In the genomic region with DNA sequence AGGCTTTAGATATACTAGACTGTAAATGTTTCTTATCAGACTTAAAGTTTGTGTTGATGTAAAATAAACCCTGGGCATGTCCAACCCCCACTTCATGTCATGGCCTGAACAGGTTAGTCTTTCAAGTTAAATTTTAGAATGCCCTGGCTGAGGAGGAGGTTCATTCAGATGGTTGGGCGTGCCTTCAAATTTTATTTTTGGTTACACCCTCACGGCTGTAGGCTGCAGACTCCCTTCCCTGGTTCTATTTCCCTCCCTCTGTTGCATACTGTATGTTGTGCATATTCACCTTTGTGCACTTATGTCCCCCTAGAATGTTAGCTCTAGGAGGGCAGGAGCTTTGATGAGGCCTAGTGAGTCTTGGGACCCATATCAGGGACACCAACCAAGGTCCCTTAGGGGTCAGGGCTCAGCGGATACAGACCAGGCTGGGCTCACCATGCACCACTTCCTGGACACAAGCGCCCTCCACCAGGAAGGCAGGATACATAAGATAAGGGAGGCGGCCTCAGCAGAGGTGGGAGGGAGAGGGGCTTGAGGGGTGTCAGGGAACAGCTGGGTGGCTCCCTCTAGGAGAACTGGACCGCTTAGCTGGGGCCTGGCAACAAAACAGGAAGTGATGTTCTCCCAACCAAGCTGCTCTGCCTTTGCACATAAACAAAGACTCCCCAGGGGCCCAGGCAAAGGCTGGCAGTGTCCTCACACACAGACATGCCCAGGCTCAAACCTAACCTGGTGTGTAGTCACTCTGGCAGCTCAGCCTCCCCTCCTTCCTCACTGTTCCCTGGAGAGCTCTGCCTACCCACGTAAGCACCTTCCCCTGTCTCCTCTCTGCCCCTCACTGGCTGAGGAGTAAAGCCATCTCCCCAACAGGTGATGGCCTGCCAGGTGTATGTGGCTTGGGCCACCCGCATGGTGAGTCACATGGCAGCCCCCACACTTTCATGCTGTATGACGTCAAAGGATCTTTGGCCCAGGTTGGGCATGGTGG, we compare ENCODE assay signal across 8 cellular contexts. TPM values are rescaled to one million over a fixed set of nuclear protein-coding genes. Genes with fewer than 3 reads are reported as not detected.
DNase-seq lines count a peak whose midpoint lies in the region; ATAC-seq and TF ChIP-seq lines count a peak whose summit lies in the region.

No MANE protein-coding gene starts in this region.

- TF ChIP-seq POLR2A in heart left ventricle (IDR thresholded peaks at IDR 0.05) (no peak), Raji (IDR thresholded peaks at IDR 0.05; ENCODE audit: insufficient read depth, low read depth, low read length) (peak; percentile 37; the same call in 1 of the 2 replicates), stomach (IDR thresholded peaks at IDR 0.05) (no peak)

- TF ChIP-seq EP300 in stomach (IDR thresholded peaks at IDR 0.05), result no peak

- H3K4me1 ChIP-seq in heart left ventricle (peaks cover 3 to 37% (median 25%) of the 10 kb centered on the region in 12 donors), right atrium auricular region (peaks cover 0 to 29% of the 10 kb centered on the region in 2 donors), stomach (peaks cover 7 to 48% (median 12%) of the 10 kb centered on the region in 4 donors)

- no peaks in the 10 kb centered on the region for H3K27me3 ChIP-seq in heart left ventricle
- H3K27me3 ChIP-seq in right atrium auricular region, result no peaks in the 10 kb centered on the region
- H3K27me3 ChIP-seq in stomach, result no peaks in the 10 kb centered on the region

- TF ChIP-seq CTCF in heart left ventricle (IDR thresholded peaks at IDR 0.05), result peak in 1 of 12 donors; percentile 10
- no peak for TF ChIP-seq CTCF in right atrium auricular region (IDR thresholded peaks at IDR 0.05)
- no peak for TF ChIP-seq CTCF in stomach (IDR thresholded peaks at IDR 0.05)

- H3K9me3 ChIP-seq in heart left ventricle (no peaks in the 10 kb centered on the region), right atrium auricular region (no peaks in the 10 kb centered on the region), stomach (no peaks in the 10 kb centered on the region)

- peak in 3 of 4 donors; percentile 15 to 32 (median 18) for ATAC-seq in heart left ventricle
- no peak for ATAC-seq in HG03520 (IDR thresholded peaks at IDR 0.05; ENCODE audit: unreplicated experiment)

- H3K36me3 ChIP-seq in heart left ventricle (no peaks in the 10 kb centered on the region), right atrium auricular region (no peaks in the 10 kb centered on the region), stomach (no peaks in the 10 kb centered on the region)

- H3K4me3 ChIP-seq in heart left ventricle (no peak overlapping the region), right atrium auricular region (no peak overlapping the region), stomach (no peak overlapping the region)

- DNase-seq in heart left ventricle, result peak in 1 of 5 donors; percentile 30
- no peak for DNase-seq in cardiac septum (ENCODE audit: low spot score)
- no peak for DNase-seq in right atrium auricular region (ENCODE audit: low spot score)
- no peak for DNase-seq in stomach
- DNase-seq in D341Med (ENCODE audit: low spot score), result no peak
- DNase-seq in substantia nigra (lab: John Stamatoyannopoulos, UW), result no peak

- 40 to 50% (median 46%) methylated on average over 9 of the region's 9 CpGs for WGBS in heart left ventricle, 4 donors
- WGBS in stomach, 5 donors, result 55 to 70% (median 59%) methylated on average over 6 to 9 of the region's 9 CpGs

- intact Hi-C loops in heart left ventricle (cut with DNase I) (loop anchor here in 1 of 10 donors (5.0 kb wide), 1 partner anchor 53 kb away; no protein-coding TSS in a partner anchor), cardiac septum (cut with DNase I) (no loop called here), stomach (cut with DNase I; ENCODE audit: low total_unique reads) (no loop called here)

- H3K27ac ChIP-seq in heart left ventricle (peak overlapping the region in 9 of 12 donors; percentile 42 to 72 (median 60)), right atrium auricular region (peak overlapping the region; percentile 3 to 55), stomach (peak overlapping the region in 2 of 5 donors; percentile 31 to 50), substantia nigra (ENCODE audit: low read depth, low read length, poor library complexity, severe bottlenecking) (no peak overlapping the region)

RNA-seq across cellular contexts. Expression of gene BICD2, which starts 5.7 kb away (rescaled TPM):
- total RNA-seq in heart left ventricle (10 to 100 TPM; 28.3 to 56.7 (median 35.9) TPM), cardiac septum (39.5 TPM), right atrium auricular region (10 to 100 TPM; 32.2 to 40.4 TPM), stomach (10 to 100 TPM in 4 of 5 donors, 1 to 10 TPM in 1; 6.4 to 32.6 (median 20.4) TPM)
- polyA plus RNA-seq in heart left ventricle (10 to 100 TPM; 17.6 to 45.7 TPM), stomach (10 to 100 TPM in 1 of 3 donors, 1 to 10 TPM in 2; 5.9 to 15.8 (median 6.3) TPM)
